ENCODE assay signal across 8 cellular contexts in the genomic region with DNA sequence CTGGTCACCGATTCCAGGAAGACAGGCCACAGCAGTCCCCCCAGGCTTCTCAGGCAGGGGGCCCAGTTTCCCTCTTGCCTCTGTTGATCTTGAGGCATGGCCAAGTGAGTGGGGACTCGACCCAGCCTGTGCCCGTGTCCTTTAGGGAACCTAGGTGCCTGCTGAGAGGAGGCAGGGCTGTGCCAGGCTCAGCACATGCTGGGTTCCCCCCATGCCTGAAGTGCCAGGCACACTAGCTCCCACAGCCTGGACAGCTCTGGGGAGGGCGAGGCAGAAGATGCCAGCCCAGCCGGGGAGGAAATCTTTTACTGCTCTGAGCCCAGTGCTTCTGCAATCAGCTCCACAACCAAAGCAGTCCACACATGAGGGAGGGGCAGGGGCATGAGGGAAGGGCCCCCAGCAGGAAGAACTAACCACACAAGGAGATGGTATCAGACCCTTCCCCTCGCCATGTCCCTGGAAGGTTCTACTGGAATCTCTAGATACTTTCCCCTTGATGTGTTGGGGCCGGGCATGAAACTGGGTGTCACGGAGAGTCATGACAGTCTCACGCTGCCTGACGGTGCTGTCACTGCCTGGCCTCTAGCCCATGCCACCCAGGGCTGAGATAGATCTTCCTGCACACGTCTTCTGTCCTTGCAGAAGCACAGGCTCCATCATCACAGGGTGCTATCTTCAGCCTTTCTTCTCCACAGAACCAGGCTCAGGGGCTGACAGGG. TPM values are rescaled to one million over a fixed set of nuclear protein-coding genes. Genes with fewer than 3 reads are reported as not detected.
DNase-seq lines count a peak whose midpoint lies in the region; ATAC-seq, FAIRE-seq and TF ChIP-seq lines count a peak whose summit lies in the region.

No MANE protein-coding gene starts in this region.

- H3K9me3 Mint-ChIP-seq in CD4-positive, alpha-beta T cell = no peaks in the 10 kb centered on the region

- no peak for TF ChIP-seq CTCF in CD4-positive, alpha-beta T cell (IDR thresholded peaks at IDR 0.05)
- no peak for TF ChIP-seq CTCF in RWPE2 (IDR thresholded peaks at IDR 0.05; ENCODE audit: poor library complexity, severe bottlenecking)
- no peak for TF ChIP-seq CTCF in esophagus squamous epithelium (IDR thresholded peaks at IDR 0.05)
- TF ChIP-seq CTCF in pancreas (IDR thresholded peaks at IDR 0.05) = no peak
- TF ChIP-seq CTCF in GM13976 (IDR thresholded peaks at IDR 0.05; ENCODE audit: borderline replicate concordance, control extremely low read depth, extremely low read depth, insufficient read depth, missing control alignments) = no peak

- no peak for DNase-seq in CD4-positive, alpha-beta T cell
- no peak for DNase-seq in RWPE2 (ENCODE audit: low spot score)
- DNase-seq in esophagus squamous epithelium (lab: John Stamatoyannopoulos, UW) = no peak
- DNase-seq in pancreas = no peak
- no peak for DNase-seq in GM13976 (ENCODE audit: low spot score)

- peak overlapping the region; percentile 30 for H3K27ac Mint-ChIP-seq in CD4-positive, alpha-beta T cell

- no peak for FAIRE-seq in pancreas (lab: Jason Lieb, UNC)

- H3K4me3 ChIP-seq in RWPE2 (ENCODE audit: severe bottlenecking) (no peak overlapping the region), esophagus squamous epithelium (peak overlapping the region in 1 of 4 donors; percentile 22), pancreas (no peak overlapping the region)

- intact Hi-C loops in CD4-positive, alpha-beta T cell (cut with DNase I, micrococcal nuclease) = no loop called here
- intact Hi-C loops in esophagus squamous epithelium (cut with DNase I) (loop anchor here (10.0 kb wide), 1 partner anchor 140 kb away; a partner anchor contains a TSS), pancreas (cut with DNase I) (loop anchor here in 1 of 3 donors (5.0 kb wide), 1 partner anchor 63 kb away; no protein-coding TSS in a partner anchor)

- H3K36me3 Mint-ChIP-seq in CD4-positive, alpha-beta T cell (ENCODE audit: low read depth) = no peaks in the 10 kb centered on the region

- peak overlapping the region; percentile 34 for H3K4me3 Mint-ChIP-seq in CD4-positive, alpha-beta T cell

- H3K9me3 ChIP-seq in CD4-positive, alpha-beta T cell (ENCODE audit: control insufficient read depth, low read length) = no peaks in the 10 kb centered on the region
- H3K9me3 ChIP-seq in RWPE2 (ENCODE audit: severe bottlenecking) = no peaks in the 10 kb centered on the region
- H3K9me3 ChIP-seq in esophagus squamous epithelium = no peaks in the 10 kb centered on the region
- H3K9me3 ChIP-seq in pancreas = no peaks in the 10 kb centered on the region

- in situ Hi-C loops in GM13976 (cut with MboI; ENCODE audit: low sequenced_read_pairs, unreplicated experiment) = loop anchor here (25.0 kb wide), 1 partner anchor 383 kb away; no protein-coding TSS in a partner anchor

- CTCF ChIA-PET in CD4-positive, alpha-beta T cell (lab: Charles Lee) = interaction anchor here (0.5 to 1.3 kb wide), 5 partner anchors 9 to 105 kb away, joined by 3 to 8 read pairs (median 4); a partner anchor contains a TSS

- H3K36me3 ChIP-seq in RWPE2 (ENCODE audit: low read depth) (no peaks in the 10 kb centered on the region), esophagus squamous epithelium (peaks cover 0 to 4% (median 0%) of the 10 kb centered on the region in 3 donors), pancreas (no peaks in the 10 kb centered on the region)

- H3K4me1 ChIP-seq in RWPE2 (ENCODE audit: insufficient read depth, poor library complexity, severe bottlenecking) (peaks cover 72% of the 10 kb centered on the region), esophagus squamous epithelium (peaks cover 61 to 89% (median 80%) of the 10 kb centered on the region in 3 donors), pancreas (peaks cover 47 to 63% (median 49%) of the 10 kb centered on the region in 3 donors)

- no peak overlapping the region for H3K27ac ChIP-seq in CD4-positive, alpha-beta T cell (ENCODE audit: low read depth, low read length)
- H3K27ac ChIP-seq in RWPE2 (ENCODE audit: poor library complexity, severe bottlenecking) (peak overlapping the region; percentile 91), esophagus squamous epithelium (peak overlapping the region; percentile 80 to 87 (median 85)), pancreas (peak overlapping the region; percentile 8 to 71 (median 41))

- TF ChIP-seq POLR2A in esophagus squamous epithelium (IDR thresholded peaks at IDR 0.05) = no peak

- H3K4me1 Mint-ChIP-seq in CD4-positive, alpha-beta T cell (ENCODE audit: low read depth) = peaks cover 33% of the 10 kb centered on the region

- WGBS in esophagus squamous epithelium, 2 donors = 57 to 59% methylated on average over 1 to 3 of the region's 11 CpGs
- WGBS in pancreas, 2 donors = 33 to 35% methylated on average over 11 of the region's 11 CpGs

- ATAC-seq in CD4-positive, alpha-beta T cell (ENCODE audit: poor library complexity) = peak; percentile 57
- ATAC-seq in RWPE2 (ENCODE audit: low read depth) (peak; percentile 3; the same call in 2 of the 3 replicates), pancreas (peak in 3 of 4 donors; percentile 12 to 45 (median 15)), HG02763 (IDR thresholded peaks at IDR 0.05; ENCODE audit: unreplicated experiment) (no peak), GM18870 (IDR thresholded peaks at IDR 0.05; ENCODE audit: unreplicated experiment) (no peak), HG03095 (IDR thresholded peaks at IDR 0.05; ENCODE audit: unreplicated experiment) (no peak)

- H3K27me3 ChIP-seq in CD4-positive, alpha-beta T cell (ENCODE audit: control insufficient read depth, insufficient read depth, low read length) = no peaks in the 10 kb centered on the region
- H3K27me3 ChIP-seq in RWPE2 (ENCODE audit: insufficient read depth, poor library complexity, severe bottlenecking) (no peaks in the 10 kb centered on the region), esophagus squamous epithelium (no peaks in the 10 kb centered on the region), pancreas (no peaks in the 10 kb centered on the region)

- POLR2A ChIA-PET in CD4-positive, alpha-beta T cell (lab: Charles Lee) = interaction anchor here (1.5 to 1.7 kb wide), 2 partner anchors 15 to 26 kb away, joined by 4 to 7 read pairs; a partner anchor contains a TSS

- no peaks in the 10 kb centered on the region for H3K27me3 Mint-ChIP-seq in CD4-positive, alpha-beta T cell

RNA-seq across cellular contexts. Expression of a gene that starts 25.5 kb away (rescaled TPM):
- 10 to 100 TPM; 87.0 to 90.1 TPM for total RNA-seq in CD4-positive, alpha-beta T cell
- total RNA-seq in esophagus squamous epithelium (10 to 100 TPM; 44.0 to 74.9 (median 68.5) TPM), pancreas (10 to 100 TPM; 21.3 to 47.0 (median 28.9) TPM)
- polyA plus RNA-seq in pancreas = 10 to 100 TPM; 48.2 to 85.3 TPM

Comparison
In these comparisons a context has a peak if more than half of its experiments do, and no peak if none do; other contexts are left out.
1. ATAC-seq: peak in CD4-positive, alpha-beta T cell (single experiment), RWPE2 (single experiment) and pancreas (3 of 4); none in HG02763 (single experiment), GM18870 (single experiment) and HG03095 (single experiment).